Comparison of ENCODE assay signal across 8 cellular contexts in genomic region chr10:73910401-73910763, GRCh38. TPM values are rescaled to one million over a fixed set of nuclear protein-coding genes. Genes with fewer than 3 reads are reported as not detected.
DNase-seq lines count a peak whose midpoint lies in the region; ATAC-seq and TF ChIP-seq lines count a peak whose summit lies in the region.

No MANE protein-coding gene starts in this region.

- POLR2A ChIA-PET in T-cell (lab: Charles Lee), result no interaction called here

- no peaks in the 10 kb centered on the region for H3K36me3 Mint-ChIP-seq in T-cell

- H3K27me3 ChIP-seq in left ventricle myocardium inferior (ENCODE audit: low read depth) (peaks cover 27% of the 10 kb centered on the region), foreskin keratinocyte (no peaks in the 10 kb centered on the region)

- peak overlapping the region; percentile 75 to 86 (median 79) for H3K4me3 Mint-ChIP-seq in T-cell

- no peak overlapping the region for H3K27ac Mint-ChIP-seq in T-cell

- H3K4me3 ChIP-seq in left ventricle myocardium inferior, result peak overlapping the region; percentile 89
- H3K4me3 ChIP-seq in skin epidermis, result peak overlapping the region; percentile 61 to 88 (median 72)

- peaks cover 5% of the 10 kb centered on the region for H3K36me3 ChIP-seq in left ventricle myocardium inferior

- peaks cover 29 to 34% (median 33%) of the 10 kb centered on the region in 3 donors for H3K4me1 Mint-ChIP-seq in T-cell

- intact Hi-C loops in left ventricle myocardium inferior (cut with micrococcal nuclease), result no loop called here
- intact Hi-C loops in Right ventricle myocardium superior (cut with DNase I), result no loop called here

- CTCF ChIA-PET in T-cell (lab: Charles Lee), result no interaction called here

- ATAC-seq in Right ventricle myocardium superior (ENCODE audit: poor library complexity), result no peak
- peak; percentile 27 to 59 (median 32) for ATAC-seq in T-cell (replicated peaks in 1 of 4)
- no peak for ATAC-seq in foreskin keratinocyte
- no peak for ATAC-seq in HG03097 (IDR thresholded peaks at IDR 0.05; ENCODE audit: low FRiP score, unreplicated experiment)
- no peak for ATAC-seq in GM18870 (IDR thresholded peaks at IDR 0.05; ENCODE audit: unreplicated experiment)

- TF ChIP-seq CTCF in left ventricle myocardium inferior (IDR thresholded peaks at IDR 0.05; ENCODE audit: borderline replicate concordance) (no peak), foreskin keratinocyte (conservative IDR thresholded peaks at IDR 0.05) (peak; percentile 34)

- H3K4me1 ChIP-seq in left ventricle myocardium inferior, result peaks cover 96% of the 10 kb centered on the region
- peaks cover 42% of the 10 kb centered on the region for H3K4me1 ChIP-seq in foreskin keratinocyte

- H3K27ac ChIP-seq in left ventricle myocardium inferior (replicated peaks), result peak overlapping the region; percentile 92
- H3K27ac ChIP-seq in foreskin keratinocyte, result peak overlapping the region; percentile 99
- peak overlapping the region in 19 of 21 experiments; percentile 70 to 94 (median 89) for H3K27ac ChIP-seq in skin epidermis

- H3K9me3 ChIP-seq in left ventricle myocardium inferior (replicated peaks), result no peaks in the 10 kb centered on the region

- DNase-seq in left ventricle myocardium inferior, result no peak
- DNase-seq in Right ventricle myocardium superior, result no peak
- DNase-seq in T-cell, result peak in 5 of 34 experiments; percentile 5 to 21 (median 7)
- DNase-seq in foreskin keratinocyte, result peak in 1 of 2 donors; percentile 64
- DNase-seq in NCI-H1105 treated with DMSO at 0.1 percent for 48 hours (lab: John Stamatoyannopoulos, UW), result no peak

- H3K27me3 Mint-ChIP-seq in T-cell, result peaks cover 56 to 58% of the 10 kb centered on the region in 2 donors

- no peaks in the 10 kb centered on the region for H3K9me3 Mint-ChIP-seq in T-cell

RNA-seq across cellular contexts. Expression of gene PLAU, which starts 0.6 kb away (rescaled TPM):
- 4.9 TPM for total RNA-seq in left ventricle myocardium inferior
- 7.5 TPM for total RNA-seq in Right ventricle myocardium superior
- 1 to 10 TPM in 2 of 5 donors, under 1 TPM in 1, not detected in 2; 0.63 to 1.1 (median 1.1) TPM for total RNA-seq in T-cell
- total RNA-seq in foreskin keratinocyte, result 630 and 1,498 TPM in 2 replicates
- polyA plus RNA-seq in foreskin keratinocyte, result 544 and 1,190 TPM in 2 replicates

RNA-seq across cellular contexts. Expression of gene CAMK2G, which starts 36.0 kb away (rescaled TPM):
- total RNA-seq in left ventricle myocardium inferior (12.5 TPM), Right ventricle myocardium superior (11.2 TPM), T-cell (10 to 100 TPM; 50.6 to 59.9 (median 55.5) TPM), foreskin keratinocyte (16.9 and 18.6 TPM in 2 replicates)
- 9.7 and 10.6 TPM in 2 replicates for polyA plus RNA-seq in foreskin keratinocyte

Comparison
In these comparisons a context has a peak if more than half of its experiments do, and no peak if none do; other contexts are left out.
1. ATAC-seq: peak in T-cell (4 of 4); none in Right ventricle myocardium superior (single experiment), foreskin keratinocyte (single experiment), HG03097 (single experiment) and GM18870 (single experiment).
2. RNA of gene PLAU, which starts 0.6 kb away (total RNA-seq): 630 to 1,498 TPM in foreskin keratinocyte; 7.5 TPM in Right ventricle myocardium superior (single experiment), 4.9 TPM in left ventricle myocardium inferior (single experiment) and 0.63 to 1.1 TPM in T-cell; every median in the first group is over 10 times any median in the second.
3. Peak in every context shown above with its lines, with median percentiles within 50 percentile points of each other: H3K27ac ChIP-seq.